Comparison of ENCODE assay signal across 17 cellular contexts in genomic region chr19:40575326-40575725, GRCh38. TPM values are rescaled to one million over a fixed set of nuclear protein-coding genes. Genes with fewer than 3 reads are reported as not detected.
A peak's percentile ranks its signal among the peaks of the same experiment; 100 is the strongest.
DNase-seq lines count a peak whose midpoint lies in the region; ATAC-seq and TF ChIP-seq lines count a peak whose summit lies in the region.
"Had no signal": no experiment of that assay in that cellular context is flagged by ENCODE, and none has a peak within 500 bp of the region (broad histone marks: within the 10 kb centered on the region; RNA-seq: fewer than 3 reads in every experiment).

No MANE protein-coding gene starts in this region.

- H2AFZ ChIP-seq in HCT116 (ENCODE audit: low read depth, low read length, poor library complexity, severe bottlenecking), result no peak overlapping the region

- peaks cover 6% of the 10 kb centered on the region for H3K27me3 Mint-ChIP-seq in brain
- peaks cover 0 to 3% (median 0%) of the 10 kb centered on the region in 5 donors for H3K27me3 Mint-ChIP-seq in naive thymus-derived CD4-positive, alpha-beta T cell

- DNase-seq in NCI-H82 (lab: John Stamatoyannopoulos, UW) (peak; percentile 52), NCI-H82 treated with DMSO at 0.1 percent for 48 hours (lab: John Stamatoyannopoulos, UW; ENCODE audit: unreplicated experiment) (no peak), HCT116 (ENCODE audit: low read depth, low spot score) (no peak), HT-29 (ENCODE audit: low spot score) (no peak)
- DNase-seq in naive thymus-derived CD4-positive, alpha-beta T cell, result no peak
- DNase-seq: 8988T, anterior cingulate cortex, head of caudate nucleus, left colon, MG63, NCI-H2029, NCI-H526, WERI-Rb-1 had no signal

- H3K4me3 ChIP-seq in HCT116 (replicated peaks in 1 of 2; ENCODE audit: low read depth in 1 of 2, low read length in 2 of 2), result no peak overlapping the region
- no peak overlapping the region for H3K4me3 ChIP-seq in naive thymus-derived CD4-positive, alpha-beta T cell (ENCODE audit: low read length)

- TF ChIP-seq POLR2A in HCT116 (IDR thresholded peaks at IDR 0.05; ENCODE audit: borderline replicate concordance, extremely low read depth, insufficient read depth, insufficient read length), result no peak

- TF ChIP-seq CTCF in HCT116 (IDR thresholded peaks at IDR 0.05 in 2 of 3, conservative IDR thresholded peaks at IDR 0.05 in 1 of 3; ENCODE audit: borderline replicate concordance in 1 of 3, insufficient read depth in 1 of 3, low read depth in 2 of 3, low read length in 2 of 3) (no peak), brain (conservative IDR thresholded peaks at IDR 0.05) (no peak)

- H3K36me3 ChIP-seq in HCT116 (ENCODE audit: control insufficient read depth in 1 of 2, insufficient read depth in 2 of 2, low read length in 2 of 2), result peaks cover 3 to 7% of the 10 kb centered on the region in 2 experiments; a peak in 2 of 4 replicates
- peaks cover 0 to 16% (median 0%) of the 10 kb centered on the region in 3 experiments for H3K36me3 ChIP-seq in naive thymus-derived CD4-positive, alpha-beta T cell (ENCODE audit: control insufficient read depth in 2 of 3, insufficient read depth in 3 of 3, low read length in 3 of 3)

- peak overlapping the region; percentile 100; the same call in 1 of the 2 replicates for H3K4me2 ChIP-seq in HCT116 (ENCODE audit: low read length)

- H3K36me3 Mint-ChIP-seq in brain, result no peaks in the 10 kb centered on the region
- peaks cover 0 to 10% (median 4%) of the 10 kb centered on the region in 5 donors for H3K36me3 Mint-ChIP-seq in naive thymus-derived CD4-positive, alpha-beta T cell

- H4K20me1 ChIP-seq in HCT116 (ENCODE audit: insufficient read depth), result no peaks in the 10 kb centered on the region

- peak overlapping the region; percentile 85; the same call in 1 of the 2 replicates for H3K9ac ChIP-seq in HCT116 (ENCODE audit: low read length)

- no peaks in the 10 kb centered on the region for H3K27me3 ChIP-seq in HCT116 (ENCODE audit: insufficient read depth, low read length)
- H3K27me3 ChIP-seq in naive thymus-derived CD4-positive, alpha-beta T cell (ENCODE audit: control insufficient read depth in 2 of 2, insufficient read depth in 2 of 2, low read length in 2 of 2), result no peaks in the 10 kb centered on the region
- H3K27me3 ChIP-seq: MG63 had no signal

- peak overlapping the region in 4 of 5 experiments; percentile 52 to 68 (median 57) for H3K4me3 Mint-ChIP-seq in brain
- H3K4me3 Mint-ChIP-seq in naive thymus-derived CD4-positive, alpha-beta T cell, result peak overlapping the region; percentile 25 to 94 (median 60)

- H3K4me1 Mint-ChIP-seq in brain, result peaks cover 18% of the 10 kb centered on the region
- peaks cover 20 to 32% (median 26%) of the 10 kb centered on the region in 7 donors for H3K4me1 Mint-ChIP-seq in naive thymus-derived CD4-positive, alpha-beta T cell

- RAD21 ChIA-PET in HCT116 (lab: Charles Lee; ENCODE audit: low non-redundant PET in 1 of 2, low total read pairs in 2 of 2, uncharacterized antibody in 2 of 2, unreplicated experiment in 2 of 2), result no interaction called here

- ATAC-seq in HCT116, result no peak
- ATAC-seq in naive thymus-derived CD4-positive, alpha-beta T cell, result no peak
- no peak for ATAC-seq in HG02938 (IDR thresholded peaks at IDR 0.05; ENCODE audit: unreplicated experiment)
- ATAC-seq in HG02840 (IDR thresholded peaks at IDR 0.05; ENCODE audit: low FRiP score, unreplicated experiment), result no peak
- ATAC-seq: left colon, Panc1 had no signal

- CTCF ChIA-PET in HCT116 (lab: Charles Lee), result no interaction called here
- CTCF ChIA-PET in naive thymus-derived CD4-positive, alpha-beta T cell (lab: Charles Lee), result no interaction called here

- H3K4me1 ChIP-seq in HCT116 (ENCODE audit: control insufficient read depth in 1 of 2, insufficient read depth in 2 of 2, low read length in 2 of 2), result peaks cover 10 to 32% of the 10 kb centered on the region in 2 experiments
- peaks cover 17 to 30% of the 10 kb centered on the region in 2 donors for H3K4me1 ChIP-seq in naive thymus-derived CD4-positive, alpha-beta T cell (ENCODE audit: control insufficient read depth in 2 of 2, insufficient read depth in 2 of 2, low read length in 2 of 2)

- no peak for TF ChIP-seq RAD21 in HCT116 (IDR thresholded peaks at IDR 0.05; ENCODE audit: low read depth)

- no peaks in the 10 kb centered on the region for H3K9me3 ChIP-seq in HCT116 (ENCODE audit: control insufficient read depth in 1 of 2, insufficient read depth in 1 of 2, low read depth in 1 of 2, low read length in 2 of 2)
- no peaks in the 10 kb centered on the region for H3K9me3 ChIP-seq in naive thymus-derived CD4-positive, alpha-beta T cell (ENCODE audit: control insufficient read depth in 2 of 3, low read length in 3 of 3)
- H3K9me3 ChIP-seq: MG63 had no signal

- BruUV-seq in HCT116 (replicated peaks; lab: Mats Ljungman, UMichigan), result no TSS peak

- intact Hi-C loops in HCT116 (cut with micrococcal nuclease), result no loop called here
- intact Hi-C loops in naive thymus-derived CD4-positive, alpha-beta T cell (cut with micrococcal nuclease), result loop anchor here in 1 of 2 donors (10.0 kb wide), 2 partner anchors 139 to 689 kb away; partner anchors contain the start of genes COQ8B, HNRNPUL1 and ITPKC

- H3K27ac ChIP-seq in HCT116 (ENCODE audit: low read depth, low read length), result no peak overlapping the region
- peak overlapping the region; percentile 77 for H3K27ac ChIP-seq in naive thymus-derived CD4-positive, alpha-beta T cell (ENCODE audit: low read depth, low read length)

- H3K79me2 ChIP-seq in HCT116 (ENCODE audit: insufficient read depth, low read length), result peaks cover 14% of the 10 kb centered on the region; the same call in 1 of the 2 replicates

- no peaks in the 10 kb centered on the region for H3K9me2 ChIP-seq in HCT116 (ENCODE audit: insufficient read depth)

- no peak overlapping the region for H3K27ac Mint-ChIP-seq in brain
- peak overlapping the region in 7 of 9 donors; percentile 43 to 84 (median 77) for H3K27ac Mint-ChIP-seq in naive thymus-derived CD4-positive, alpha-beta T cell

- POLR2A ChIA-PET in HCT116 (lab: Charles Lee), result no interaction called here
- POLR2A ChIA-PET in naive thymus-derived CD4-positive, alpha-beta T cell (lab: Charles Lee), result interaction anchor here (0.6 to 1.5 kb wide), 4 partner anchors 29 to 989 kb away, joined by 3 to 5 read pairs (median 4); no protein-coding TSS in a partner anchor

- peaks cover 0 to 3% (median 0%) of the 10 kb centered on the region in 5 experiments for H3K9me3 Mint-ChIP-seq in brain
- peaks cover 0 to 4% (median 0%) of the 10 kb centered on the region in 11 donors for H3K9me3 Mint-ChIP-seq in naive thymus-derived CD4-positive, alpha-beta T cell

TF ChIP-seq in HCT116, 20 proteins besides CTCF, POLR2A, EP300 and RAD21 (continues in another document):
- TF ChIP-seq ZNF274 (IDR thresholded peaks at IDR 0.05; ENCODE audit: low read depth, low read length) (no peak), YY1 (IDR thresholded peaks at IDR 0.05; ENCODE audit: extremely low read depth, insufficient replicate concordance, low read depth, low read length) (no peak), FOSL1 (IDR thresholded peaks at IDR 0.05; ENCODE audit: low read depth) (no peak), SP1 (IDR thresholded peaks at IDR 0.05; ENCODE audit: low read depth) (no peak), CEBPB (IDR thresholded peaks at IDR 0.05; ENCODE audit: low read depth) (no peak), SRF (IDR thresholded peaks at IDR 0.05; ENCODE audit: low read depth) (no peak), SIN3A (IDR thresholded peaks at IDR 0.05; ENCODE audit: low read depth) (no peak), ZBTB33 (IDR thresholded peaks at IDR 0.05; ENCODE audit: extremely low read depth, insufficient replicate concordance, low read length) (no peak), EZH2 (IDR thresholded peaks at IDR 0.05) (no peak), ZFX (IDR thresholded peaks at IDR 0.05) (no peak)

RNA-seq across cellular contexts. Expression of gene SHKBP1, which starts 1.3 kb away (rescaled TPM):
- total RNA-seq in HCT116 (2021; ENCODE audit: unreplicated experiment), result 97.4 TPM
- polyA plus RNA-seq in HCT116 (2012), result 95.7 and 104 TPM in 2 replicates
- 57.3 TPM for polyA plus RNA-seq in brain (ENCODE audit: insufficient read depth, low read depth, low replicate concordance)
- 100 to 1,000 TPM in 4 of 5 experiments, 10 to 100 TPM in 1; 98.4 to 218 (median 139) TPM for total RNA-seq in naive thymus-derived CD4-positive, alpha-beta T cell
- 100 to 1,000 TPM in 1 of 2 donors, 10 to 100 TPM in 1; 92.8 to 140 TPM for polyA plus RNA-seq in naive thymus-derived CD4-positive, alpha-beta T cell
- 128 and 142 TPM in 2 replicates for total RNA-seq in HT-29 (2014; rRNA removed; shearing (Covaris generic))

RNA-seq across cellular contexts. Expression of gene LTBP4, which starts 25.8 kb away (rescaled TPM):
- 310 TPM for total RNA-seq in HCT116 (2021; ENCODE audit: unreplicated experiment)
- polyA plus RNA-seq in HCT116 (2012), result 248 and 382 TPM in 2 replicates
- 50.0 TPM for polyA plus RNA-seq in brain (ENCODE audit: insufficient read depth, low read depth, low replicate concordance)
- total RNA-seq in naive thymus-derived CD4-positive, alpha-beta T cell, result 100 to 1,000 TPM in 4 of 5 experiments, 10 to 100 TPM in 1; 62.4 to 116 (median 111) TPM
- polyA plus RNA-seq in naive thymus-derived CD4-positive, alpha-beta T cell, result 10 to 100 TPM; 21.8 to 41.4 TPM
- total RNA-seq in HT-29 (2014; rRNA removed; shearing (Covaris generic)), result 42.1 and 56.7 TPM in 2 replicates

Comparison
In these comparisons a context has a peak if more than half of its experiments do, and no peak if none do; other contexts are left out.
1. H3K27ac Mint-ChIP-seq: peak in naive thymus-derived CD4-positive, alpha-beta T cell (7 of 9); none in brain (0 of 5).